In genomic region chr11:63945482-63946163, GRCh38 we compare ENCODE assay signal across 8 cellular contexts. TPM values are rescaled to one million over a fixed set of nuclear protein-coding genes. Genes with fewer than 3 reads are reported as not detected.
A peak's percentile ranks its signal among the peaks of the same experiment; 100 is the strongest.
DNase-seq lines count a peak whose midpoint lies in the region; ATAC-seq and TF ChIP-seq lines count a peak whose summit lies in the region.

No MANE protein-coding gene starts in this region.

- intact Hi-C loops in activated CD4-positive, alpha-beta T cell treated with anti-CD3 and anti-CD28 coated beads, Interleukin-2, amount 10 ng/mL, durations not matched to agents 24 days and 14 days (cut with micrococcal nuclease) = loop anchor here (1.0 kb wide), 1 partner anchor 108 kb away; no protein-coding TSS in a partner anchor

- no peak overlapping the region for H3K4me2 ChIP-seq in GM23338

- H3K9me2 ChIP-seq in GM23338 (ENCODE audit: insufficient read depth) = no peaks in the 10 kb centered on the region

- H3K27ac ChIP-seq in GM23338 (ENCODE audit: low read depth) = peak overlapping the region; percentile 15; the same call in 1 of the 2 replicates
- H3K27ac ChIP-seq in lung (ENCODE audit: low read depth in 1 of 2, low read length in 1 of 2) = peak overlapping the region; percentile 15 to 63

- ATAC-seq in GM23338 (peak; percentile 98), lung (ENCODE audit: insufficient read depth, low FRiP score) (peak; percentile 79), GM18870 (IDR thresholded peaks at IDR 0.05; ENCODE audit: unreplicated experiment) (no peak)

- no peaks in the 10 kb centered on the region for H3K9me3 ChIP-seq in lung (ENCODE audit: control insufficient read depth in 2 of 2, insufficient read depth in 1 of 2, low read length in 1 of 2)

- peaks cover 31% of the 10 kb centered on the region for H4K20me1 ChIP-seq in GM23338 (replicated peaks; ENCODE audit: insufficient read depth)

- peak overlapping the region; percentile 27; the same call in 1 of the 2 replicates for H3K4me3 ChIP-seq in AG10803 (ENCODE audit: low read length)
- H3K4me3 ChIP-seq in GM23338 = no peak overlapping the region
- H3K4me3 ChIP-seq in lung = no peak overlapping the region

- no peak overlapping the region for H3K4me3 Mint-ChIP-seq in GM23338
- H3K4me3 Mint-ChIP-seq in activated CD4-positive, alpha-beta T cell treated with anti-CD3 and anti-CD28 coated beads, Interleukin-2, amount 10 ng/mL, durations not matched to agents 24 days and 14 days = no peak overlapping the region

- DNase-seq in AG10803 (ENCODE audit: low read depth) (peak; percentile 80), GM23338 (ENCODE audit: low spot score) (peak; percentile 90), NCI-H345 (lab: John Stamatoyannopoulos, UW) (peak; percentile 67), ecto neural progenitor cell (ENCODE audit: low spot score) (peak; percentile 68), lung (ENCODE audit: low spot score) (peak; percentile 71)
- peak; percentile 84 for DNase-seq in activated CD4-positive, alpha-beta T cell treated with anti-CD3 and anti-CD28 coated beads, Interleukin-2, amount 10 ng/mL, durations not matched to agents 24 days and 14 days
- DNase-seq in stimulated activated CD4-positive, alpha-beta T cell treated with anti-CD3 and anti-CD28 coated beads, TNF-alpha, amount 100 ng/mL, for 1 hour (ENCODE audit: low read depth in 3 of 3, low spot score in 1 of 3) = peak in 2 of 3 donors; percentile 14 to 28

- H3F3A ChIP-seq in GM23338 (replicated peaks; ENCODE audit: low read depth) = peaks cover 18% of the 10 kb centered on the region

- no peak overlapping the region for H2AFZ ChIP-seq in GM23338

- H3K27me3 ChIP-seq in GM23338 (ENCODE audit: insufficient read depth) (no peaks in the 10 kb centered on the region), lung (ENCODE audit: control insufficient read depth, insufficient read depth) (no peaks in the 10 kb centered on the region)

- TF ChIP-seq CTCF in AG10803 (conservative IDR thresholded peaks at IDR 0.05; ENCODE audit: low read length) (peak; percentile 77), GM23338 (conservative IDR thresholded peaks at IDR 0.05; ENCODE audit: low read depth in 2 of 2) (peak; percentile 61 to 80), lung (IDR thresholded peaks at IDR 0.05; ENCODE audit: control extremely low read depth, extremely low read depth) (peak; percentile 77)

- H3K27ac Mint-ChIP-seq in GM23338 = no peak overlapping the region
- no peak overlapping the region for H3K27ac Mint-ChIP-seq in activated CD4-positive, alpha-beta T cell treated with anti-CD3 and anti-CD28 coated beads, Interleukin-2, amount 10 ng/mL, durations not matched to agents 24 days and 14 days

- H3K36me3 Mint-ChIP-seq in GM23338 (ENCODE audit: low read depth) = peaks cover 29% of the 10 kb centered on the region
- peaks cover 12% of the 10 kb centered on the region for H3K36me3 Mint-ChIP-seq in activated CD4-positive, alpha-beta T cell treated with anti-CD3 and anti-CD28 coated beads, Interleukin-2, amount 10 ng/mL, durations not matched to agents 24 days and 14 days (ENCODE audit: low read depth)

- no peaks in the 10 kb centered on the region for H3K9me3 Mint-ChIP-seq in GM23338
- H3K9me3 Mint-ChIP-seq in activated CD4-positive, alpha-beta T cell treated with anti-CD3 and anti-CD28 coated beads, Interleukin-2, amount 10 ng/mL, durations not matched to agents 24 days and 14 days = no peaks in the 10 kb centered on the region

- WGBS in lung, 2 donors = 51 to 56% methylated on average over 14 of the region's 14 CpGs

- H3K79me2 ChIP-seq in GM23338 (replicated peaks; ENCODE audit: insufficient read depth) = peaks cover 40% of the 10 kb centered on the region

- peaks cover 13% of the 10 kb centered on the region for H3K36me3 ChIP-seq in GM23338 (ENCODE audit: insufficient read depth)
- H3K36me3 ChIP-seq in lung (ENCODE audit: control insufficient read depth in 2 of 2, insufficient read depth in 2 of 2, low read length in 2 of 2) = peaks cover 2% of the 10 kb centered on the region in 2 donors

- H3K4me1 Mint-ChIP-seq in GM23338 = peaks cover under 1% of the 10 kb centered on the region; the same call in 1 of the 3 replicates
- H3K4me1 Mint-ChIP-seq in activated CD4-positive, alpha-beta T cell treated with anti-CD3 and anti-CD28 coated beads, Interleukin-2, amount 10 ng/mL, durations not matched to agents 24 days and 14 days = peaks cover 4% of the 10 kb centered on the region

- peaks cover 13% of the 10 kb centered on the region for H3K27me3 Mint-ChIP-seq in GM23338 (ENCODE audit: insufficient read depth, low read depth, poor library complexity)
- no peaks in the 10 kb centered on the region for H3K27me3 Mint-ChIP-seq in activated CD4-positive, alpha-beta T cell treated with anti-CD3 and anti-CD28 coated beads, Interleukin-2, amount 10 ng/mL, durations not matched to agents 24 days and 14 days

- H3K4me1 ChIP-seq in GM23338 (ENCODE audit: insufficient read depth) (no peaks in the 10 kb centered on the region), lung (ENCODE audit: control insufficient read depth in 2 of 2, insufficient read depth in 2 of 2, low read length in 2 of 2) (no peaks in the 10 kb centered on the region)

TF ChIP-seq in GM23338, 12 proteins besides CTCF, POLR2A, EP300 and RAD21:
- TF ChIP-seq, protein P1, sequence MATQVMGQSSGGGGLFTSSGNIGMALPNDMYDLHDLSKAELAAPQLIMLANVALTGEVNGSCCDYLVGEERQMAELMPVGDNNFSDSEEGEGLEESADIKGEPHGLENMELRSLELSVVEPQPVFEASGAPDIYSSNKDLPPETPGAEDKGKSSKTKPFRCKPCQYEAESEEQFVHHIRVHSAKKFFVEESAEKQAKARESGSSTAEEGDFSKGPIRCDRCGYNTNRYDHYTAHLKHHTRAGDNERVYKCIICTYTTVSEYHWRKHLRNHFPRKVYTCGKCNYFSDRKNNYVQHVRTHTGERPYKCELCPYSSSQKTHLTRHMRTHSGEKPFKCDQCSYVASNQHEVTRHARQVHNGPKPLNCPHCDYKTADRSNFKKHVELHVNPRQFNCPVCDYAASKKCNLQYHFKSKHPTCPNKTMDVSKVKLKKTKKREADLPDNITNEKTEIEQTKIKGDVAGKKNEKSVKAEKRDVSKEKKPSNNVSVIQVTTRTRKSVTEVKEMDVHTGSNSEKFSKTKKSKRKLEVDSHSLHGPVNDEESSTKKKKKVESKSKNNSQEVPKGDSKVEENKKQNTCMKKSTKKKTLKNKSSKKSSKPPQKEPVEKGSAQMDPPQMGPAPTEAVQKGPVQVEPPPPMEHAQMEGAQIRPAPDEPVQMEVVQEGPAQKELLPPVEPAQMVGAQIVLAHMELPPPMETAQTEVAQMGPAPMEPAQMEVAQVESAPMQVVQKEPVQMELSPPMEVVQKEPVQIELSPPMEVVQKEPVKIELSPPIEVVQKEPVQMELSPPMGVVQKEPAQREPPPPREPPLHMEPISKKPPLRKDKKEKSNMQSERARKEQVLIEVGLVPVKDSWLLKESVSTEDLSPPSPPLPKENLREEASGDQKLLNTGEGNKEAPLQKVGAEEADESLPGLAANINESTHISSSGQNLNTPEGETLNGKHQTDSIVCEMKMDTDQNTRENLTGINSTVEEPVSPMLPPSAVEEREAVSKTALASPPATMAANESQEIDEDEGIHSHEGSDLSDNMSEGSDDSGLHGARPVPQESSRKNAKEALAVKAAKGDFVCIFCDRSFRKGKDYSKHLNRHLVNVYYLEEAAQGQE (IDR thresholded peaks at IDR 0.05; ENCODE audit: unreplicated experiment) = no peak
- TF ChIP-seq ETS1 (IDR thresholded peaks at IDR 0.05) = no peak
- TF ChIP-seq ZNF114 (CRISPR knock-in tag; IDR thresholded peaks at IDR 0.05) = no peak
- TF ChIP-seq CREB1 (CRISPR knock-in tag; IDR thresholded peaks at IDR 0.05; ENCODE audit: low read depth) = no peak
- TF ChIP-seq NANOG (IDR thresholded peaks at IDR 0.05; ENCODE audit: borderline replicate concordance) = no peak
- no peak for TF ChIP-seq EZH2phosphoT487 (IDR thresholded peaks at IDR 0.05; ENCODE audit: unreplicated experiment)
- TF ChIP-seq STAT1 (IDR thresholded peaks at IDR 0.05; ENCODE audit: unreplicated experiment) = no peak

RNA-seq across cellular contexts. Expression of gene NAA40, which starts 6.8 kb away (rescaled TPM):
- 24.6 and 26.8 TPM in 2 replicates for total RNA-seq in GM23338 (2014; rRNA removed; shearing (Covaris generic))
- 10.1 and 12.1 TPM in 2 replicates for polyA plus RNA-seq in GM23338 (2016; fragmentation: Nextera tagmentation; extraction: Ambion mirVana)
- total RNA-seq in activated CD4-positive, alpha-beta T cell treated with anti-CD3 and anti-CD28 coated beads, Interleukin-2, amount 10 ng/mL, durations not matched to agents 24 days and 14 days = 26.1 and 26.9 TPM in 2 replicates
- 10 to 100 TPM; 18.1 to 20.5 TPM for total RNA-seq in lung
- 1 to 10 TPM; 9.2 to 9.6 TPM for polyA plus RNA-seq in lung

RNA-seq across cellular contexts. Expression of gene RCOR2, which starts 28.7 kb away (rescaled TPM):
- total RNA-seq in GM23338 (2014; rRNA removed; shearing (Covaris generic)) = 60.1 and 66.9 TPM in 2 replicates
- 4.7 and 5.5 TPM in 2 replicates for polyA plus RNA-seq in GM23338 (2016; fragmentation: Nextera tagmentation; extraction: Ambion mirVana)
- total RNA-seq in activated CD4-positive, alpha-beta T cell treated with anti-CD3 and anti-CD28 coated beads, Interleukin-2, amount 10 ng/mL, durations not matched to agents 24 days and 14 days = 0.26 and 0.28 TPM in 2 replicates
- total RNA-seq in lung = 1 to 10 TPM; 1.4 to 1.6 TPM
- under 1 TPM; 0.16 to 0.37 TPM for polyA plus RNA-seq in lung

RNA-seq across cellular contexts. Expression of gene COX8A, which starts 28.8 kb away (rescaled TPM):
- 385 and 427 TPM in 2 replicates for total RNA-seq in GM23338 (2014; rRNA removed; shearing (Covaris generic))
- polyA plus RNA-seq in GM23338 (2016; fragmentation: Nextera tagmentation; extraction: Ambion mirVana) (483 and 516 TPM in 2 replicates), lung (100 to 1,000 TPM; 666 to 779 TPM)
- total RNA-seq in activated CD4-positive, alpha-beta T cell treated with anti-CD3 and anti-CD28 coated beads, Interleukin-2, amount 10 ng/mL, durations not matched to agents 24 days and 14 days = 302 TPM in 2 replicates
- total RNA-seq in lung = 100 to 1,000 TPM; 149 to 362 TPM

RNA-seq across cellular contexts. Expression of gene OTUB1, which starts 40.6 kb away (rescaled TPM):
- 94.7 and 122 TPM in 2 replicates for total RNA-seq in GM23338 (2014; rRNA removed; shearing (Covaris generic))
- polyA plus RNA-seq in GM23338 (2016; fragmentation: Nextera tagmentation; extraction: Ambion mirVana) (193 and 207 TPM in 2 replicates), lung (10 to 100 TPM; 72.5 to 95.2 TPM)
- 105 and 115 TPM in 2 replicates for total RNA-seq in activated CD4-positive, alpha-beta T cell treated with anti-CD3 and anti-CD28 coated beads, Interleukin-2, amount 10 ng/mL, durations not matched to agents 24 days and 14 days
- total RNA-seq in lung = 10 to 100 TPM; 40.8 to 72.2 TPM

Comparison
In these comparisons a context has a peak if more than half of its experiments do, and no peak if none do; other contexts are left out.
1. DNase-seq: peak in every context shown above with its lines; median percentile 90 in GM23338; 84 in activated CD4-positive, alpha-beta T cell treated with anti-CD3 and anti-CD28 coated beads, Interleukin-2, amount 10 ng/mL, durations not matched to agents 24 days and 14 days; 80 in AG10803; 71 in lung; 68 in ecto neural progenitor cell; 67 in NCI-H345; 21 in stimulated activated CD4-positive, alpha-beta T cell treated with anti-CD3 and anti-CD28 coated beads, TNF-alpha, amount 100 ng/mL, for 1 hour.
2. RNA of gene RCOR2, which starts 28.7 kb away (total RNA-seq): 60.1 to 66.9 TPM in GM23338; 1.4 to 1.6 TPM in lung and 0.26 to 0.28 TPM in activated CD4-positive, alpha-beta T cell treated with anti-CD3 and anti-CD28 coated beads, Interleukin-2, amount 10 ng/mL, durations not matched to agents 24 days and 14 days; every median in the first group is over 10 times any median in the second.
3. Peak in every context shown above with its lines, with median percentiles within 50 percentile points of each other: CTCF ChIP-seq.